Comparison of ENCODE assay signal across 18 cellular contexts in genomic region chr4:33512397-33512796, GRCh38.
DNase-seq lines count a peak whose midpoint lies in the region; ATAC-seq and TF ChIP-seq lines count a peak whose summit lies in the region.
"Had no signal": no experiment of that assay in that cellular context is flagged by ENCODE, and none has a peak within 500 bp of the region (broad histone marks: within the 10 kb centered on the region; RNA-seq: fewer than 3 reads in every experiment).

No MANE protein-coding gene starts in this region.

- in situ Hi-C loops in brain microvascular endothelial cell (cut with HindIII; ENCODE audit: low pct_ligation_motif_present, low sequenced_read_pairs) = no loop called here

- TF ChIP-seq EP300 in upper lobe of left lung (IDR thresholded peaks at IDR 0.05) = no peak

- H3K36me3 ChIP-seq in brain microvascular endothelial cell (replicated peaks) = no peaks in the 10 kb centered on the region
- no peaks in the 10 kb centered on the region for H3K36me3 ChIP-seq in upper lobe of left lung
- H3K36me3 ChIP-seq in Peyer's patch = no peaks in the 10 kb centered on the region
- H3K36me3 ChIP-seq: cardiac muscle cell, stomach had no signal

- H3K27me3 ChIP-seq in brain microvascular endothelial cell (replicated peaks) (no peaks in the 10 kb centered on the region), upper lobe of left lung (no peaks in the 10 kb centered on the region), Peyer's patch (no peaks in the 10 kb centered on the region)
- H3K27me3 ChIP-seq: cardiac muscle cell, stomach had no signal

- H3K9me3 ChIP-seq in upper lobe of left lung = peaks cover 0 to 10% (median 4%) of the 10 kb centered on the region in 4 donors
- no peaks in the 10 kb centered on the region for H3K9me3 ChIP-seq in Peyer's patch

- TF ChIP-seq POLR2A in upper lobe of left lung (IDR thresholded peaks at IDR 0.05) = no peak
- no peak for TF ChIP-seq POLR2A in Peyer's patch (IDR thresholded peaks at IDR 0.05)

- peak; percentile 87 for DNase-seq in OCI-M1 (lab: John Stamatoyannopoulos, UW)
- DNase-seq in stimulated activated naive B cell treated with anti-CD40 and anti-IgM and Interleukin-4, amounts not matched to agents 10 μg/mL and 1 μg/mL and 100 μg/mL, for 72 hours = no peak
- no peak for DNase-seq in brain microvascular endothelial cell
- DNase-seq in upper lobe of left lung = no peak
- no peak for DNase-seq in Peyer's patch
- DNase-seq: activated CD8-positive, alpha-beta memory T cell treated with anti-CD3 and anti-CD28 coated beads, Interleukin-2, amount 50 U/mL, for 48 hours; activated naive CD8-positive, alpha-beta T cell treated with anti-CD3 and anti-CD28 coated beads, Interleukin-2, amount 10 ng/mL, durations not matched to agents 7 days and 5 days; CD4-positive, CD25-positive, alpha-beta regulatory T cell; effector memory CD4-positive, alpha-beta T cell; immature natural killer cell; stomach; SW 1271 had no signal

- H3K4me3 ChIP-seq in brain microvascular endothelial cell (ENCODE audit: low read depth, low read length) = no peak overlapping the region
- H3K4me3 ChIP-seq in upper lobe of left lung = no peak overlapping the region
- H3K4me3 ChIP-seq in Peyer's patch = no peak overlapping the region
- H3K4me3 ChIP-seq: cardiac muscle cell, smooth muscle cell, stomach had no signal

- no peak overlapping the region for H3K27ac ChIP-seq in brain microvascular endothelial cell
- no peak overlapping the region for H3K27ac ChIP-seq in upper lobe of left lung
- H3K27ac ChIP-seq in Peyer's patch = no peak overlapping the region
- H3K27ac ChIP-seq: cardiac muscle cell, stomach had no signal

- H3K27me3 Mint-ChIP-seq in stimulated activated naive B cell treated with anti-CD40 and anti-IgM and Interleukin-4, amounts not matched to agents 10 μg/mL and 1 μg/mL and 100 μg/mL, for 72 hours = no peaks in the 10 kb centered on the region
- H3K27me3 Mint-ChIP-seq: activated naive CD8-positive, alpha-beta T cell treated with anti-CD3 and anti-CD28 coated beads, Interleukin-2, amount 10 ng/mL, durations not matched to agents 7 days and 5 days; CD4-positive, CD25-positive, alpha-beta regulatory T cell had no signal

- TF ChIP-seq CTCF in brain microvascular endothelial cell (IDR thresholded peaks at IDR 0.05; ENCODE audit: low read depth, low read length, missing control alignments) (no peak), upper lobe of left lung (IDR thresholded peaks at IDR 0.05) (no peak), Peyer's patch (IDR thresholded peaks at IDR 0.05) (no peak)

- H3K4me3 Mint-ChIP-seq in stimulated activated naive B cell treated with anti-CD40 and anti-IgM and Interleukin-4, amounts not matched to agents 10 μg/mL and 1 μg/mL and 100 μg/mL, for 72 hours = no peak overlapping the region
- H3K4me3 Mint-ChIP-seq: activated naive CD8-positive, alpha-beta T cell treated with anti-CD3 and anti-CD28 coated beads, Interleukin-2, amount 10 ng/mL, durations not matched to agents 7 days and 5 days; CD4-positive, CD25-positive, alpha-beta regulatory T cell; immature natural killer cell had no signal

- ATAC-seq in GM21576 (IDR thresholded peaks at IDR 0.05; ENCODE audit: unreplicated experiment) (peak; percentile 75), HG03469 (IDR thresholded peaks at IDR 0.05; ENCODE audit: unreplicated experiment) (peak; percentile 56), upper lobe of left lung (ENCODE audit: low FRiP score in 2 of 2) (no peak)
- peak; percentile 34 to 44 for ATAC-seq in stimulated activated naive B cell treated with anti-CD40 and anti-IgM and Interleukin-4, amounts not matched to agents 10 μg/mL and 1 μg/mL and 100 μg/mL, for 72 hours (replicated peaks)
- ATAC-seq: activated CD4-positive, CD25-positive, alpha-beta regulatory T cell treated with anti-CD3 and anti-CD28 coated beads, Interleukin-2, amount 50 U/mL, for 24 hours; HCT116 had no signal

- H3K4me1 Mint-ChIP-seq in stimulated activated naive B cell treated with anti-CD40 and anti-IgM and Interleukin-4, amounts not matched to agents 10 μg/mL and 1 μg/mL and 100 μg/mL, for 72 hours = no peaks in the 10 kb centered on the region
- H3K4me1 Mint-ChIP-seq: activated naive CD8-positive, alpha-beta T cell treated with anti-CD3 and anti-CD28 coated beads, Interleukin-2, amount 10 ng/mL, durations not matched to agents 7 days and 5 days; CD4-positive, CD25-positive, alpha-beta regulatory T cell; immature natural killer cell had no signal

- H3K4me1 ChIP-seq in upper lobe of left lung (no peaks in the 10 kb centered on the region), Peyer's patch (no peaks in the 10 kb centered on the region)
- H3K4me1 ChIP-seq: stomach had no signal

- H3K36me3 Mint-ChIP-seq in stimulated activated naive B cell treated with anti-CD40 and anti-IgM and Interleukin-4, amounts not matched to agents 10 μg/mL and 1 μg/mL and 100 μg/mL, for 72 hours = no peaks in the 10 kb centered on the region
- H3K36me3 Mint-ChIP-seq: activated naive CD8-positive, alpha-beta T cell treated with anti-CD3 and anti-CD28 coated beads, Interleukin-2, amount 10 ng/mL, durations not matched to agents 7 days and 5 days; CD4-positive, CD25-positive, alpha-beta regulatory T cell had no signal

- no peak overlapping the region for H3K27ac Mint-ChIP-seq in stimulated activated naive B cell treated with anti-CD40 and anti-IgM and Interleukin-4, amounts not matched to agents 10 μg/mL and 1 μg/mL and 100 μg/mL, for 72 hours
- H3K27ac Mint-ChIP-seq: activated naive CD8-positive, alpha-beta T cell treated with anti-CD3 and anti-CD28 coated beads, Interleukin-2, amount 10 ng/mL, durations not matched to agents 7 days and 5 days; CD4-positive, CD25-positive, alpha-beta regulatory T cell; immature natural killer cell had no signal

- WGBS in upper lobe of left lung, 2 donors = 63 to 64% methylated on average over 3 of the region's 3 CpGs

- H3K9me3 Mint-ChIP-seq in stimulated activated naive B cell treated with anti-CD40 and anti-IgM and Interleukin-4, amounts not matched to agents 10 μg/mL and 1 μg/mL and 100 μg/mL, for 72 hours = peaks cover 4 to 8% of the 10 kb centered on the region in 2 donors

Comparison
In these comparisons a context has a peak if more than half of its experiments do, and no peak if none do; other contexts are left out.
1. ATAC-seq: peak in GM21576 (single experiment), HG03469 (single experiment) and stimulated activated naive B cell treated with anti-CD40 and anti-IgM and Interleukin-4, amounts not matched to agents 10 μg/mL and 1 μg/mL and 100 μg/mL, for 72 hours (2 of 2); none in upper lobe of left lung (0 of 2).